In the genomic region with DNA sequence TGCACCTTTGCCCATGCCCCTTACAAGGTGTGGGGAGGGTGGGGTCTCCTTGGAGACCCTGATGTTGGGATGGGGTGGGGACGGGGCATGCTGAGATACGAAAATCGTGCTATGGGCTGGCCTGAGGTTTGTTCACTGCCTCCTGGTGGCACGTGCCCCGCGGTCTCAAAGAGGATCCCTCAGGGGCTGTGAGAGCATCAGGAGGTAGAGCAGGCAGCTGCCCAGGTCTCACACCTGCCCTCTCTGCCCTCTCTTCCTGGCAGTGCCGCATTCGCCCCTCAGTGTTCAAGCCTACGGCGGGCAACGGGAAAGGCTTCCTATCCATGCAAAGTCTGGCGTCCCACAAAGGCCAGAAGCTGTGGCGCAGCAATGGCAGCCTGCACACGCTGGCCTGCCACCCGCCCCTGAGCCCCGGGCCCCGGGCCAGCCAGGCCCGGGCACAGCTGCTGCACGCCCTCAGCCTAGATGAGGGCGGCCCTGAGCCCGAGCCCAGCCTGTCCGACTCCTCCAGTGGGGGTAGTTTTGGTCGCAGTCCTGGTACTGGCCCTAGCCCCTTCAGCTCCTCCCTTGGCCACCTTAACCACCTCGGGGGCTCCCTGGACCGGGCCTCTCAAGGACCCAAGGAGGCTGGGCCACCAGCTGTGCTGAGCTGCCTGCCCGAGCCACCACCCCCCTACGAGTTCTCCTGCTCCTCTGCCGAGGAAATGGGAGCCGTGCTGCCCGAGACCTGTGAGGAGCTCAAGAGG, we compare ENCODE assay signal across 14 cellular contexts. TPM values are rescaled to one million over a fixed set of nuclear protein-coding genes. Genes with fewer than 3 reads are reported as not detected.
DNase-seq lines count a peak whose midpoint lies in the region; ATAC-seq, FAIRE-seq and TF ChIP-seq lines count a peak whose summit lies in the region.
"Had no signal": no experiment of that assay in that cellular context is flagged by ENCODE, and none has a peak within 500 bp of the region (broad histone marks: within the 10 kb centered on the region; RNA-seq: fewer than 3 reads in every experiment).

No MANE protein-coding gene starts in this region.

- peaks cover 37% of the 10 kb centered on the region for H3K4me1 Mint-ChIP-seq in activated naive CD8-positive, alpha-beta T cell treated with anti-CD3 and anti-CD28 coated beads for 36 hours
- H3K4me1 Mint-ChIP-seq in activated naive CD8-positive, alpha-beta T cell treated with anti-CD3 and anti-CD28 coated beads, Interleukin-2, amount 50 U/mL, for 24 hours = peaks cover 46% of the 10 kb centered on the region
- H3K4me1 Mint-ChIP-seq in WTC11 (peaks cover 65% of the 10 kb centered on the region), naive B cell (peaks cover 46 to 84% (median 63%) of the 10 kb centered on the region in 3 donors)

- POLR2A ChIA-PET in WTC11 (lab: Charles Lee) = interaction anchor here (0.9 to 1.5 kb wide), 5 partner anchors 11 to 84 kb away, joined by 3 to 10 read pairs (median 5); partner anchors contain the start of genes HNRNPAB, NHP2 and RMND5B

- no peaks in the 10 kb centered on the region for H3K27me3 Mint-ChIP-seq in activated naive CD8-positive, alpha-beta T cell treated with anti-CD3 and anti-CD28 coated beads for 36 hours
- no peaks in the 10 kb centered on the region for H3K27me3 Mint-ChIP-seq in activated naive CD8-positive, alpha-beta T cell treated with anti-CD3 and anti-CD28 coated beads, Interleukin-2, amount 50 U/mL, for 24 hours
- H3K27me3 Mint-ChIP-seq in WTC11 (ENCODE audit: low read depth) (no peaks in the 10 kb centered on the region), naive B cell (no peaks in the 10 kb centered on the region)

- no peak for FAIRE-seq in D721Med (lab: Jason Lieb, UNC)
- FAIRE-seq: G401.6 had no signal

- no peaks in the 10 kb centered on the region for H3K9me3 Mint-ChIP-seq in activated naive CD8-positive, alpha-beta T cell treated with anti-CD3 and anti-CD28 coated beads for 36 hours
- no peaks in the 10 kb centered on the region for H3K9me3 Mint-ChIP-seq in activated naive CD8-positive, alpha-beta T cell treated with anti-CD3 and anti-CD28 coated beads, Interleukin-2, amount 50 U/mL, for 24 hours
- no peaks in the 10 kb centered on the region for H3K9me3 Mint-ChIP-seq in WTC11
- no peaks in the 10 kb centered on the region for H3K9me3 Mint-ChIP-seq in naive B cell
- H3K9me3 Mint-ChIP-seq: activated naive CD4-positive, alpha-beta T cell treated with anti-CD3 and anti-CD28 coated beads, Interleukin-2, amount 50 U/mL, for 72 hours; activated T-helper 2 cell treated with anti-CD3 and anti-CD28 coated beads, Interferon-gamma antibody, Interleukin-2, Interleukin-4, amounts not matched to agents 10 μg/mL and 5 μg/mL and 100 μg/mL, durations not matched to agents 14 hours and 24 hours and 36 hours; CD8-positive, alpha-beta memory T cell; neural crest cell had no signal

- H3K4me3 Mint-ChIP-seq in activated naive CD8-positive, alpha-beta T cell treated with anti-CD3 and anti-CD28 coated beads for 36 hours = no peak overlapping the region
- no peak overlapping the region for H3K4me3 Mint-ChIP-seq in activated naive CD8-positive, alpha-beta T cell treated with anti-CD3 and anti-CD28 coated beads, Interleukin-2, amount 50 U/mL, for 24 hours
- H3K4me3 Mint-ChIP-seq in WTC11 (no peak overlapping the region), naive B cell (peak overlapping the region in 6 of 8 donors; percentile 8 to 99 (median 78))
- H3K4me3 Mint-ChIP-seq: neural crest cell had no signal

- no peak for ATAC-seq in activated naive CD8-positive, alpha-beta T cell treated with anti-CD3 and anti-CD28 coated beads, Interleukin-2, amount 50 U/mL, for 24 hours
- ATAC-seq in WTC11 = no peak
- no peak for ATAC-seq in naive B cell (ENCODE audit: low read depth in 2 of 2)
- ATAC-seq in HG03135 (IDR thresholded peaks at IDR 0.05; ENCODE audit: unreplicated experiment) = no peak
- no peak for ATAC-seq in GM21423 (IDR thresholded peaks at IDR 0.05; ENCODE audit: unreplicated experiment)
- no peak for ATAC-seq in GM21390 (IDR thresholded peaks at IDR 0.05; ENCODE audit: unreplicated experiment)

- peak overlapping the region; percentile 60 for H3K27ac Mint-ChIP-seq in activated naive CD8-positive, alpha-beta T cell treated with anti-CD3 and anti-CD28 coated beads for 36 hours
- H3K27ac Mint-ChIP-seq in activated naive CD8-positive, alpha-beta T cell treated with anti-CD3 and anti-CD28 coated beads, Interleukin-2, amount 50 U/mL, for 24 hours = no peak overlapping the region
- H3K27ac Mint-ChIP-seq in WTC11 (peak overlapping the region; percentile 57), naive B cell (peak overlapping the region in 4 of 6 donors; percentile 82 to 100 (median 89))
- H3K27ac Mint-ChIP-seq: activated naive CD4-positive, alpha-beta T cell treated with anti-CD3 and anti-CD28 coated beads, Interleukin-2, amount 50 U/mL, for 72 hours; activated T-helper 2 cell treated with anti-CD3 and anti-CD28 coated beads, Interferon-gamma antibody, Interleukin-2, Interleukin-4, amounts not matched to agents 10 μg/mL and 5 μg/mL and 100 μg/mL, durations not matched to agents 14 hours and 24 hours and 36 hours had no signal

- no peak for DNase-seq in activated naive CD8-positive, alpha-beta T cell treated with anti-CD3 and anti-CD28 coated beads for 36 hours
- DNase-seq in activated naive CD8-positive, alpha-beta T cell treated with anti-CD3 and anti-CD28 coated beads, Interleukin-2, amount 50 U/mL, for 24 hours = no peak
- DNase-seq in WTC11 (ENCODE audit: low spot score) (no peak), naive B cell (no peak), D721Med (ENCODE audit: insufficient read length, low spot score) (no peak)
- DNase-seq: NK-92 treated with Interleukin-12 subunit alpha and Interleukin-12 subunit beta, amount 100 ng/mL, for 24 hours had no signal

- H3K36me3 Mint-ChIP-seq in activated naive CD8-positive, alpha-beta T cell treated with anti-CD3 and anti-CD28 coated beads for 36 hours = peaks cover 12% of the 10 kb centered on the region
- no peaks in the 10 kb centered on the region for H3K36me3 Mint-ChIP-seq in activated naive CD8-positive, alpha-beta T cell treated with anti-CD3 and anti-CD28 coated beads, Interleukin-2, amount 50 U/mL, for 24 hours (ENCODE audit: low read depth)
- peaks cover 11% of the 10 kb centered on the region for H3K36me3 Mint-ChIP-seq in WTC11
- H3K36me3 Mint-ChIP-seq in naive B cell = no peaks in the 10 kb centered on the region
- H3K36me3 Mint-ChIP-seq: activated naive CD4-positive, alpha-beta T cell treated with anti-CD3 and anti-CD28 coated beads, Interleukin-2, amount 50 U/mL, for 72 hours had no signal

- TF ChIP-seq CTCF in WTC11 (IDR thresholded peaks at IDR 0.05) (no peak), D721Med (IDR thresholded peaks at IDR 0.05; ENCODE audit: insufficient read depth, missing control alignments) (no peak)

- CTCF ChIA-PET in WTC11 (lab: Charles Lee) = interaction anchor here (0.5 to 8.9 kb wide), 25 partner anchors 8 to 708 kb away, joined by 3 to 138 read pairs (median 6); partner anchors contain the start of genes NHP2 and RMND5B

TF ChIP-seq in WTC11, 78 proteins besides CTCF, POLR2A, EP300 and RAD21 (continues in another document):
- TF ChIP-seq NFATC4 (CRISPR knock-in tag; IDR thresholded peaks at IDR 0.05) = no peak
- TF ChIP-seq NR2C2 (CRISPR knock-in tag; IDR thresholded peaks at IDR 0.05) = no peak
- no peak for TF ChIP-seq ETV6 (CRISPR knock-in tag; IDR thresholded peaks at IDR 0.05)
- no peak for TF ChIP-seq ZNF263 (CRISPR knock-in tag; IDR thresholded peaks at IDR 0.05; ENCODE audit: low read depth)
- TF ChIP-seq, protein P1, sequence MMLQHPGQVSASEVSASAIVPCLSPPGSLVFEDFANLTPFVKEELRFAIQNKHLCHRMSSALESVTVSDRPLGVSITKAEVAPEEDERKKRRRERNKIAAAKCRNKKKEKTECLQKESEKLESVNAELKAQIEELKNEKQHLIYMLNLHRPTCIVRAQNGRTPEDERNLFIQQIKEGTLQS (CRISPR knock-in tag; conservative IDR thresholded peaks at IDR 0.05) = no peak
- no peak for TF ChIP-seq E2F1 (CRISPR knock-in tag; IDR thresholded peaks at IDR 0.05)
- no peak for TF ChIP-seq RORB (CRISPR knock-in tag; IDR thresholded peaks at IDR 0.05)
- no peak for TF ChIP-seq GABPB1 (CRISPR knock-in tag; IDR thresholded peaks at IDR 0.05)
- no peak for TF ChIP-seq CBFB (CRISPR knock-in tag; IDR thresholded peaks at IDR 0.05; ENCODE audit: low read depth)

RNA-seq across cellular contexts. Expression of gene N4BP3, which starts 6.8 kb away (rescaled TPM):
- 10 to 100 TPM; 12.3 to 12.9 TPM for total RNA-seq in activated naive CD8-positive, alpha-beta T cell treated with anti-CD3 and anti-CD28 coated beads for 36 hours
- total RNA-seq in WTC11 (2021) = 40.3 to 46.2 TPM (median 41.6 TPM) in 3 replicates
- polyA plus RNA-seq in naive B cell (ENCODE audit: low read depth in 6 of 6) = 10 to 100 TPM in 1 of 6 donors, 1 to 10 TPM in 4, under 1 TPM in 1; 0.63 to 10.1 (median 3.5) TPM

RNA-seq across cellular contexts. Expression of gene RMND5B, which starts 10.7 kb away (rescaled TPM):
- total RNA-seq in activated naive CD8-positive, alpha-beta T cell treated with anti-CD3 and anti-CD28 coated beads for 36 hours = 10 to 100 TPM; 26.2 to 26.7 TPM
- 86.1 to 93.3 TPM (median 92.5 TPM) in 3 replicates for total RNA-seq in WTC11 (2021)
- 10 to 100 TPM; 36.2 to 82.3 (median 40.3) TPM for polyA plus RNA-seq in naive B cell (ENCODE audit: low read depth in 6 of 6)

RNA-seq across cellular contexts. Expression of gene NHP2, which starts 33.6 kb away (rescaled TPM):
- 100 to 1,000 TPM; 349 to 354 TPM for total RNA-seq in activated naive CD8-positive, alpha-beta T cell treated with anti-CD3 and anti-CD28 coated beads for 36 hours
- total RNA-seq in WTC11 (2021) = 263 to 269 TPM (median 264 TPM) in 3 replicates
- 100 to 1,000 TPM; 212 to 320 (median 229) TPM for polyA plus RNA-seq in naive B cell (ENCODE audit: low read depth in 6 of 6)

Comparison
In these comparisons a context has a peak if more than half of its experiments do, and no peak if none do; other contexts are left out.
1. H3K4me3 Mint-ChIP-seq: peak in naive B cell (6 of 8); none in activated naive CD8-positive, alpha-beta T cell treated with anti-CD3 and anti-CD28 coated beads for 36 hours (single experiment), activated naive CD8-positive, alpha-beta T cell treated with anti-CD3 and anti-CD28 coated beads, Interleukin-2, amount 50 U/mL, for 24 hours (single experiment) and WTC11 (single experiment).